ENCODE assay signal across 11 cellular contexts in the genomic region with DNA sequence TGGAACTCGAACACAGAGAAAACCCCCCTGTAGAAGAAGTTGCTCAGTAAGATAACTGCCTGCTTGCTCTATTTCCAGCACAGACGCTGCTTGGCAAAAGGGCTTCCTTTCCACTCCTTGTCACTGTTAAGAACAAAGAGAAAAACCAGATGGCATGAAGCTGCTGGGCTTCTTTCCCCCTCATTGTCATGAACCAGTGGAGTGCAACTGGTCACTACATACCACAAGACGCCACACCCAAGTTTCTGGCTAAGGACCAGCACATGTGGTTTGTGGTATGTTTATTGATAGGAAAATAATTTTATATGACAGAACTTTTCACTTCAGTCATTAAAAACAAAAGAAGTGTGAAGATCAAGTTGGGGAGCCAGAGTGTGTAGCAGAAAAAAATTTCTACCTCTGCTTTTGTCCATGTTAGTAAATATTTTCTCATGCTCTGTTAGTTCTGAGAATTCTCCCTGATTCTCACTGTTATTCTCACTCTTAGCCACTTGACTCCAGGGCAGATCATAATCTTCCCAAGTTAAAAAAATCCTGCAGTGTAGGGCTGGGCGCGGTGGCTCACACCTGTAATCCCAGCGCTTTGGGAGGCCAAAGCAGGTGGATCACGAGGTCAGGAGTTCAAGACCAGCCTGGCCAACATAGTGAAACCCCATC. TPM values are rescaled to one million over a fixed set of nuclear protein-coding genes. Genes with fewer than 3 reads are reported as not detected.
DNase-seq lines count a peak whose midpoint lies in the region; ATAC-seq and TF ChIP-seq lines count a peak whose summit lies in the region.
"Had no signal": no experiment of that assay in that cellular context is flagged by ENCODE, and none has a peak within 500 bp of the region (broad histone marks: within the 10 kb centered on the region; RNA-seq: fewer than 3 reads in every experiment).

No MANE protein-coding gene starts in this region.

- intact Hi-C loops in left ventricle myocardium superior (cut with micrococcal nuclease), result no loop called here

- CTCF ChIA-PET in activated naive CD4-positive, alpha-beta T cell treated with anti-CD3 and anti-CD28 coated beads, Interleukin-2, amount 10 ng/mL, durations not matched to agents 7 days and 5 days (lab: Charles Lee), result interaction anchor here (0.7 kb wide), 1 partner anchor 185 kb away, joined by 3 read pairs; no protein-coding TSS in a partner anchor

- no peaks in the 10 kb centered on the region for H3K27me3 ChIP-seq in upper lobe of left lung

- H3K27ac ChIP-seq in upper lobe of left lung, result peak overlapping the region in 3 of 4 donors; percentile 13 to 42 (median 28)
- H3K27ac ChIP-seq: C4-2B had no signal

- H3K9me3 ChIP-seq in upper lobe of left lung, result no peaks in the 10 kb centered on the region

- no peak for TF ChIP-seq CTCF in upper lobe of left lung (IDR thresholded peaks at IDR 0.05)

- DNase-seq in activated naive CD4-positive, alpha-beta T cell treated with anti-CD3 and anti-CD28 coated beads, Interleukin-2, amount 10 ng/mL, durations not matched to agents 7 days and 5 days, result no peak
- DNase-seq in activated naive CD4-positive, alpha-beta T cell treated with anti-CD3 and anti-CD28 coated beads, Interleukin-2, amount 50 U/mL, for 72 hours (ENCODE audit: low spot score in 2 of 2), result no peak
- DNase-seq in amniotic stem cell (lab: John Stamatoyannopoulos, UW) (peak; percentile 15), left ventricle myocardium superior (no peak), upper lobe of left lung (peak in 1 of 2 donors; percentile 60), 8988T (no peak), DMS53 treated with DMSO at 0.1 percent for 48 hours (lab: John Stamatoyannopoulos, UW; ENCODE audit: unreplicated experiment) (no peak), putamen (ENCODE audit: low spot score) (no peak)
- DNase-seq: activated naive CD4-positive, alpha-beta T cell treated with anti-CD3 and anti-CD28 coated beads, Interleukin-2, amount 50 U/mL, for 16 hours; kidney had no signal

- H3K36me3 Mint-ChIP-seq in activated naive CD4-positive, alpha-beta T cell treated with anti-CD3 and anti-CD28 coated beads, Interleukin-2, amount 10 ng/mL, durations not matched to agents 7 days and 5 days, result peaks cover 8% of the 10 kb centered on the region
- no peaks in the 10 kb centered on the region for H3K36me3 Mint-ChIP-seq in activated naive CD4-positive, alpha-beta T cell treated with anti-CD3 and anti-CD28 coated beads, Interleukin-2, amount 50 U/mL, for 72 hours

- H3K4me3 Mint-ChIP-seq in activated naive CD4-positive, alpha-beta T cell treated with anti-CD3 and anti-CD28 coated beads, Interleukin-2, amount 10 ng/mL, durations not matched to agents 7 days and 5 days, result no peak overlapping the region

- H3K4me1 ChIP-seq in upper lobe of left lung, result peaks cover 12 to 50% (median 26%) of the 10 kb centered on the region in 4 donors

- WGBS in upper lobe of left lung, 2 donors, result 70 to 76% methylated on average over 7 of the region's 7 CpGs

- peak overlapping the region; percentile 53 for H3K27ac Mint-ChIP-seq in activated naive CD4-positive, alpha-beta T cell treated with anti-CD3 and anti-CD28 coated beads, Interleukin-2, amount 10 ng/mL, durations not matched to agents 7 days and 5 days
- H3K27ac Mint-ChIP-seq in activated naive CD4-positive, alpha-beta T cell treated with anti-CD3 and anti-CD28 coated beads, Interleukin-2, amount 50 U/mL, for 72 hours, result no peak overlapping the region

- H3K4me3 ChIP-seq in upper lobe of left lung, result no peak overlapping the region

- no peaks in the 10 kb centered on the region for H3K27me3 Mint-ChIP-seq in activated naive CD4-positive, alpha-beta T cell treated with anti-CD3 and anti-CD28 coated beads, Interleukin-2, amount 10 ng/mL, durations not matched to agents 7 days and 5 days

- ATAC-seq in activated naive CD4-positive, alpha-beta T cell treated with anti-CD3 and anti-CD28 coated beads, Interleukin-2, amount 50 U/mL, for 72 hours, result no peak
- ATAC-seq in left ventricle myocardium superior (peak; percentile 77), upper lobe of left lung (ENCODE audit: low FRiP score in 2 of 2) (peak in 1 of 2 donors; percentile 72)

- TF ChIP-seq EP300 in upper lobe of left lung (IDR thresholded peaks at IDR 0.05), result no peak

- no peaks in the 10 kb centered on the region for H3K9me3 Mint-ChIP-seq in activated naive CD4-positive, alpha-beta T cell treated with anti-CD3 and anti-CD28 coated beads, Interleukin-2, amount 10 ng/mL, durations not matched to agents 7 days and 5 days
- no peaks in the 10 kb centered on the region for H3K9me3 Mint-ChIP-seq in activated naive CD4-positive, alpha-beta T cell treated with anti-CD3 and anti-CD28 coated beads, Interleukin-2, amount 50 U/mL, for 72 hours

- peaks cover 14% of the 10 kb centered on the region for H3K4me1 Mint-ChIP-seq in activated naive CD4-positive, alpha-beta T cell treated with anti-CD3 and anti-CD28 coated beads, Interleukin-2, amount 10 ng/mL, durations not matched to agents 7 days and 5 days

- H3K36me3 ChIP-seq in upper lobe of left lung, result no peaks in the 10 kb centered on the region

- no peak for TF ChIP-seq POLR2A in upper lobe of left lung (IDR thresholded peaks at IDR 0.05)

RNA-seq across cellular contexts. Expression of a gene that starts 37.9 kb away (rescaled TPM):
- total RNA-seq in activated naive CD4-positive, alpha-beta T cell treated with anti-CD3 and anti-CD28 coated beads, Interleukin-2, amount 50 U/mL, for 72 hours, result 100 to 1,000 TPM; 160 to 176 TPM
- total RNA-seq in left ventricle myocardium superior (55.3 TPM), upper lobe of left lung (100 to 1,000 TPM in 2 of 6 donors, 10 to 100 TPM in 4; 78.0 to 289 (median 89.7) TPM)

RNA-seq across cellular contexts. Expression of a gene that starts 42.3 kb away (rescaled TPM):
- 10 to 100 TPM; 48.6 to 56.4 TPM for total RNA-seq in activated naive CD4-positive, alpha-beta T cell treated with anti-CD3 and anti-CD28 coated beads, Interleukin-2, amount 50 U/mL, for 72 hours
- 16.1 TPM for total RNA-seq in left ventricle myocardium superior
- 10 to 100 TPM; 16.7 to 43.0 (median 27.7) TPM for total RNA-seq in upper lobe of left lung
